Comparison of ENCODE assay signal across 8 cellular contexts in genomic region chr1:173715538-173715844, GRCh38. TPM values are rescaled to one million over a fixed set of nuclear protein-coding genes. Genes with fewer than 3 reads are reported as not detected.
DNase-seq lines count a peak whose midpoint lies in the region; FAIRE-seq and TF ChIP-seq lines count a peak whose summit lies in the region.

No MANE protein-coding gene starts in this region.

- peaks cover 5% of the 10 kb centered on the region for H3K4me1 ChIP-seq in mucosa of stomach (ENCODE audit: control insufficient read depth, insufficient read depth, low read length)

- H3K4me3 ChIP-seq in AG04450 (ENCODE audit: low read depth, low read length) (peak overlapping the region; percentile 90), bronchial epithelial cell (ENCODE audit: low read depth, low read length) (peak overlapping the region; percentile 65), mucosa of stomach (ENCODE audit: low read length) (peak overlapping the region; percentile 26)

- H3K27me3 ChIP-seq in AG04450 (ENCODE audit: control insufficient read depth, insufficient read depth, low read length): no peaks in the 10 kb centered on the region
- no peaks in the 10 kb centered on the region for H3K27me3 ChIP-seq in bronchial epithelial cell (ENCODE audit: control insufficient read depth, insufficient read depth, low read length)
- H3K27me3 ChIP-seq in mucosa of stomach (ENCODE audit: control insufficient read depth, insufficient read depth, low read length): peaks cover 2% of the 10 kb centered on the region

- H3K36me3 ChIP-seq in bronchial epithelial cell (ENCODE audit: control insufficient read depth, insufficient read depth, low read length): peaks cover 1% of the 10 kb centered on the region
- no peaks in the 10 kb centered on the region for H3K36me3 ChIP-seq in mucosa of stomach (ENCODE audit: control insufficient read depth, insufficient read depth, low read length)

- H3K9me3 ChIP-seq in AG04450 (ENCODE audit: control insufficient read depth, insufficient read depth, low read length) (no peaks in the 10 kb centered on the region), mucosa of stomach (ENCODE audit: control insufficient read depth, low read length) (no peaks in the 10 kb centered on the region)

- FAIRE-seq in bronchial epithelial cell (lab: Jason Lieb, UNC): no peak

- peak overlapping the region; percentile 79 for H3K9ac ChIP-seq in mucosa of stomach (ENCODE audit: low read length)

- CTCF ChIA-PET in AG04450 (lab: Charles Lee): interaction anchor here (0.9 to 1.2 kb wide), 2 partner anchors 37 to 286 kb away, joined by 3 to 4 read pairs; no protein-coding TSS in a partner anchor

- H3K27ac ChIP-seq in AG04450 (ENCODE audit: low read depth, low read length): peak overlapping the region; percentile 83

- POLR2A ChIA-PET in AG04450 (lab: Yijun Ruan, JAX): interaction anchor here (0.6 to 1.9 kb wide), 5 partner anchors 33 to 1973 kb away, joined by 3 to 8 read pairs (median 6); partner anchors contain the start of genes CENPL and DARS2

- DNase-seq in AG04450 (ENCODE audit: low read depth, low spot score) (no peak), HT-29 (ENCODE audit: low spot score) (peak; percentile 68), bronchial epithelial cell (ENCODE audit: low read depth) (peak; percentile 54), hippocampal formation (lab: John Stamatoyannopoulos, UW) (no peak), NCI-H446 (lab: John Stamatoyannopoulos, UW) (no peak), NCI-H345 (lab: John Stamatoyannopoulos, UW) (no peak), NCI-H187 (lab: John Stamatoyannopoulos, UW) (no peak)

- TF ChIP-seq CTCF in AG04450 (IDR thresholded peaks at IDR 0.05; ENCODE audit: low read depth, low read length) (no peak), bronchial epithelial cell (IDR thresholded peaks at IDR 0.05; ENCODE audit: insufficient read depth, low read length, severe bottlenecking) (no peak)

RNA-seq across cellular contexts. Expression of gene KLHL20, which starts 0.7 kb away (rescaled TPM):
- polyA plus RNA-seq in AG04450 (2011; rRNA removed): 17.6 and 19.7 TPM in 2 replicates
- polyA minus RNA-seq in AG04450 (2011; rRNA and poly(A)+ RNA removed): 18.3 and 19.2 TPM in 2 replicates
- 6.2 and 11.6 TPM in 2 replicates for total RNA-seq in HT-29 (2014; rRNA removed; shearing (Covaris generic))
- total RNA-seq in bronchial epithelial cell: 35.8 and 39.0 TPM in 2 replicates

RNA-seq across cellular contexts. Expression of gene ANKRD45, which starts 45.8 kb away (rescaled TPM):
- polyA plus RNA-seq in AG04450 (2011; rRNA removed): 0.17 and 0.29 TPM in 2 replicates
- polyA minus RNA-seq in AG04450 (2011; rRNA and poly(A)+ RNA removed): 0.23 TPM in 1 of 2 replicates, not detected in the other
- 0.47 and 0.58 TPM in 2 replicates for total RNA-seq in HT-29 (2014; rRNA removed; shearing (Covaris generic))
- under 0.01 TPM in 2 replicates for total RNA-seq in bronchial epithelial cell

Comparison
In these comparisons a context has a peak if more than half of its experiments do, and no peak if none do; other contexts are left out.
1. DNase-seq: peak in HT-29 (single experiment) and bronchial epithelial cell (single experiment); none in AG04450 (single experiment), hippocampal formation (0 of 2), NCI-H446 (0 of 2), NCI-H345 (single experiment) and NCI-H187 (0 of 2).
2. H3K4me3 ChIP-seq: peak in every context shown above with its lines; median percentile 90 in AG04450; 65 in bronchial epithelial cell; 26 in mucosa of stomach.